ENCODE assay signal across 9 cellular contexts in the genomic region with DNA sequence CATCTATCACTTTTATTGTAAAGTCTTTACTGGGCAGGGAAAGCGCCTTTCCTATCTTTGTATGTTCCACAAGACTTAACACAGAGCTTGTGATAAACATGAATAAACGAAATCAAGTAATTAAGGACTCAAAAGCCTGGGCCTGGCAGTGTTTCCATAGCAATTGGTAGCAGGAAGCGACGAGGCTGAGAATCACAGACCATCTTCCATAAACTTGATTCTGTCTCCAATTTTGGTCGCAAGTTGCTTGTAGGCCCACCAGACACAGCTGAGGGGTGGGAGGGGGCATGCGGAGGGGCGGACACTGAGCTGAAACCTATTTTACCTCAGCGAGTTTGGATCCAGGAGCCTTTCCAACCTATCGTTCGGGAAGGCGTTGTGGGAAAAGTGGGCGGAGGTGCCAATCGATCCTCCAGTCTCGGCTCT. TPM values are rescaled to one million over a fixed set of nuclear protein-coding genes. Genes with fewer than 3 reads are reported as not detected.
A peak's percentile ranks its signal among the peaks of the same experiment; 100 is the strongest.
DNase-seq lines count a peak whose midpoint lies in the region; ATAC-seq and TF ChIP-seq lines count a peak whose summit lies in the region.
"Had no signal": no experiment of that assay in that cellular context is flagged by ENCODE, and none has a peak within 500 bp of the region (broad histone marks: within the 10 kb centered on the region; RNA-seq: fewer than 3 reads in every experiment).

No MANE protein-coding gene starts in this region.

- intact Hi-C loops in heart left ventricle (cut with DNase I) (loop anchor here in 1 of 10 donors (2.0 kb wide), 1 partner anchor 349 kb away; no protein-coding TSS in a partner anchor), Right ventricle myocardium inferior (cut with DNase I) (no loop called here)

- ATAC-seq in heart left ventricle (no peak), Right ventricle myocardium inferior (no peak), HG03159 (IDR thresholded peaks at IDR 0.05; ENCODE audit: unreplicated experiment) (no peak)

- no peak for DNase-seq in heart left ventricle
- DNase-seq in Right ventricle myocardium inferior (ENCODE audit: missing footprints): no peak
- no peak for DNase-seq in SK-N-MC (ENCODE audit: low read depth, low spot score)
- DNase-seq in fibroblast of pulmonary artery (ENCODE audit: low read depth): no peak
- no peak for DNase-seq in SKM-1 treated with dmso at 0.1 percent for 144 hours (lab: John Stamatoyannopoulos, UW; ENCODE audit: unreplicated experiment)
- no peak for DNase-seq in GDM1 (lab: John Stamatoyannopoulos, UW)

- H3K27me3 ChIP-seq in heart left ventricle: no peaks in the 10 kb centered on the region
- no peaks in the 10 kb centered on the region for H3K27me3 ChIP-seq in rectal smooth muscle tissue (ENCODE audit: control insufficient read depth, insufficient read depth, low read length)

- H3K4me1 ChIP-seq in heart left ventricle: peaks cover 0 to 14% (median 6%) of the 10 kb centered on the region in 12 donors
- H3K4me1 ChIP-seq in rectal smooth muscle tissue (ENCODE audit: control insufficient read depth, insufficient read depth, low read length): no peaks in the 10 kb centered on the region

- peak overlapping the region; percentile 62 to 92 (median 76) for H3K4me3 ChIP-seq in heart left ventricle
- peak overlapping the region; percentile 92 for H3K4me3 ChIP-seq in SK-N-MC
- H3K4me3 ChIP-seq in fibroblast of pulmonary artery (replicated peaks; ENCODE audit: low read depth, low read length): peak overlapping the region; percentile 60
- H3K4me3 ChIP-seq in rectal smooth muscle tissue (ENCODE audit: low read length): peak overlapping the region; percentile 92

- no peak for TF ChIP-seq CTCF in heart left ventricle (IDR thresholded peaks at IDR 0.05)
- TF ChIP-seq CTCF in fibroblast of pulmonary artery (IDR thresholded peaks at IDR 0.05; ENCODE audit: low read length, missing control alignments): no peak

- H3K36me3 ChIP-seq in heart left ventricle (no peaks in the 10 kb centered on the region), SK-N-MC (ENCODE audit: insufficient read depth, low read length) (no peaks in the 10 kb centered on the region), rectal smooth muscle tissue (ENCODE audit: control insufficient read depth, insufficient read depth, low read length) (no peaks in the 10 kb centered on the region)

- peak overlapping the region; percentile 20 to 90 (median 74) for H3K27ac ChIP-seq in heart left ventricle
- no peak overlapping the region for H3K27ac ChIP-seq in SK-N-MC
- peak overlapping the region; percentile 90 for H3K27ac ChIP-seq in rectal smooth muscle tissue (ENCODE audit: low read depth, low read length)

- H3K9me3 ChIP-seq in heart left ventricle: no peaks in the 10 kb centered on the region
- H3K9me3 ChIP-seq in SK-N-MC (ENCODE audit: low read depth, low read length): no peaks in the 10 kb centered on the region

- peak overlapping the region; percentile 92 for H3K9ac ChIP-seq in SK-N-MC (ENCODE audit: insufficient read length)
- peak overlapping the region; percentile 83 for H3K9ac ChIP-seq in rectal smooth muscle tissue (ENCODE audit: low read length)

- 15 to 28% (median 17%) methylated on average over 9 to 14 of the region's 14 CpGs for WGBS in heart left ventricle, 4 donors

- TF ChIP-seq POLR2A in heart left ventricle (IDR thresholded peaks at IDR 0.05): no peak

RNA-seq across cellular contexts. Expression of a gene that starts 0.3 kb away (rescaled TPM):
- total RNA-seq in heart left ventricle (under 1 TPM in 2 of 9 donors, not detected in 7; 0.08 to 0.20 TPM), Right ventricle myocardium inferior (not detected)
- polyA plus RNA-seq in heart left ventricle: under 1 TPM in 1 of 2 donors, not detected in 1; 0.03 TPM
- total RNA-seq: glomerular endothelial cell had no signal

RNA-seq across cellular contexts. Expression of a gene that starts 1.0 kb away (rescaled TPM):
- total RNA-seq in heart left ventricle (1 to 10 TPM in 1 of 9 donors, under 1 TPM in 8; 0.20 to 1.1 (median 0.55) TPM), Right ventricle myocardium inferior (0.49 TPM)
- under 1 TPM; 0.39 to 0.72 TPM for polyA plus RNA-seq in heart left ventricle
- total RNA-seq: glomerular endothelial cell had no signal

RNA-seq across cellular contexts. Expression of a gene that starts 54.0 kb away (rescaled TPM):
- under 1 TPM in 4 of 9 donors, not detected in 5; 0.10 to 0.79 (median 0.31) TPM for total RNA-seq in heart left ventricle
- under 1 TPM; 0.04 to 0.07 TPM for polyA plus RNA-seq in heart left ventricle
- total RNA-seq in Right ventricle myocardium inferior: 0.68 TPM
